Comparison of ENCODE assay signal across 28 cellular contexts in genomic region chr14:83611906-83612305, GRCh38.
"Had no signal": no experiment of that assay in that cellular context is flagged by ENCODE, and none has a peak within 500 bp of the region (broad histone marks: within the 10 kb centered on the region; RNA-seq: fewer than 3 reads in every experiment).

No MANE protein-coding gene starts in this region.

- H3K4me3 Mint-ChIP-seq: activated CD4-positive, alpha-beta memory T cell treated with anti-CD3 and anti-CD28 coated beads for 36 hours; activated CD4-positive, alpha-beta T cell treated with anti-CD3 and anti-CD28 coated beads, Interleukin-2, amount 10 ng/mL, durations not matched to agents 7 days and 5 days; activated naive CD4-positive, alpha-beta T cell treated with anti-CD3 and anti-CD28 coated beads for 36 hours; activated naive CD8-positive, alpha-beta T cell; activated T-cell treated with anti-CD3 and anti-CD28 coated beads, Interleukin-2, amount 50 U/mL, for 4 hours; brain; T-cell had no signal

- H3K27ac Mint-ChIP-seq: activated CD4-positive, alpha-beta memory T cell treated with anti-CD3 and anti-CD28 coated beads for 36 hours; activated CD4-positive, alpha-beta T cell treated with anti-CD3 and anti-CD28 coated beads, Interleukin-2, amount 10 ng/mL, durations not matched to agents 7 days and 5 days; activated naive CD4-positive, alpha-beta T cell treated with anti-CD3 and anti-CD28 coated beads for 36 hours; activated naive CD8-positive, alpha-beta T cell; brain; T-cell had no signal

- H3K36me3 Mint-ChIP-seq: activated CD4-positive, alpha-beta memory T cell treated with anti-CD3 and anti-CD28 coated beads for 36 hours; activated naive CD8-positive, alpha-beta T cell; T-cell had no signal

- H3K36me3 ChIP-seq: cardiac muscle cell had no signal

- H3K4me3 ChIP-seq: cardiac muscle cell had no signal

- DNase-seq: activated CD4-positive, alpha-beta memory T cell treated with anti-CD3 and anti-CD28 coated beads for 36 hours; activated CD4-positive, alpha-beta T cell treated with anti-CD3 and anti-CD28 coated beads, Interleukin-2, amount 10 ng/mL, durations not matched to agents 7 days and 5 days; activated CD4-positive, CD25-positive, alpha-beta regulatory T cell; activated CD8-positive, alpha-beta memory T cell treated with anti-CD3 and anti-CD28 coated beads for 24 hours; activated effector memory CD4-positive, alpha-beta T cell treated with anti-CD3 and anti-CD28 coated beads, Interleukin-2, amount 50 U/mL, for 16 hours; activated naive CD4-positive, alpha-beta T cell treated with anti-CD3 and anti-CD28 coated beads for 36 hours; activated T-cell treated with anti-CD3 and anti-CD28 coated beads, Interleukin-2, amount 50 U/mL, for 4 hours; amygdala; cerebellar nuclear complex; Kasumi-1; KBM-7; NCI-H1092; NCI-H1417; NCI-H2029; NCI-H2107; NCI-H446 treated with DMSO at 0.1 percent for 48 hours; NCI-H524 treated with DMSO at 0.1 percent for 48 hours; NCI-H774; OCI-M1; Right ventricle myocardium superior; T-cell; T-helper 2 cell had no signal

- ATAC-seq: activated T-cell treated with anti-CD3 and anti-CD28 coated beads, Interleukin-2, amount 50 U/mL, for 4 hours; Panc1; T-cell had no signal

- H3K27ac ChIP-seq: cardiac muscle cell, RWPE1, VCaP had no signal

- H3K27me3 Mint-ChIP-seq: activated CD4-positive, alpha-beta memory T cell treated with anti-CD3 and anti-CD28 coated beads for 36 hours; activated CD4-positive, alpha-beta T cell treated with anti-CD3 and anti-CD28 coated beads, Interleukin-2, amount 10 ng/mL, durations not matched to agents 7 days and 5 days; activated naive CD8-positive, alpha-beta T cell; T-cell had no signal

- H3K27me3 ChIP-seq: cardiac muscle cell had no signal

- H3K4me1 Mint-ChIP-seq: activated CD4-positive, alpha-beta T cell treated with anti-CD3 and anti-CD28 coated beads, Interleukin-2, amount 10 ng/mL, durations not matched to agents 7 days and 5 days; brain; T-cell had no signal
